23 cellular contexts compared by ENCODE assay signal in the genomic region with DNA sequence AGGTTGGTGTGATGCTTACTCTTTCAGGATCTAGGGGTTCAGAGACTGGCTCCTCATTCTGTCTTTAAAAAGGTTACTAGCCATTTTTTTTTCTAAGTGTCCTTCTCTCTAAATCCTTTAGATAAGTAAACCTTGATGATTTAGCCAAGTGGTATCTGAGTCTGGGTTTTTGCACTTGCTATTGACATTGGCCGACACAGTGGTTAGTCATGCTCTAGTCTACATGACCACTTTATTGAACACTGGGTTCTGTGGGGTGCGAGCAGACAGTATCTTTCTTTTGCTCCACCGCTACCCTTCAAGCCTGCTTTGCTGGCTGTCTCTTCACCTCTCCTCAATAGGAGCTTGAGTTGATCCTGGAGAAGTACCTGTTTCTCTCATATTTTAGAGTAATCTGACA.
"Had no signal": no experiment of that assay in that cellular context is flagged by ENCODE, and none has a peak within 500 bp of the region (broad histone marks: within the 10 kb centered on the region; RNA-seq: fewer than 3 reads in every experiment).

No MANE protein-coding gene starts in this region.

- H3K27me3 ChIP-seq: pancreas, right atrium auricular region, tibial nerve, vagina had no signal

- H3K4me1 ChIP-seq: foreskin keratinocyte, pancreas, right atrium auricular region, tibial nerve, vagina had no signal

- H3K4me2 ChIP-seq: SK-N-SH had no signal

- FAIRE-seq: endothelial cell of umbilical vein, islet of Langerhans, pancreas had no signal

- H3K27ac ChIP-seq: foreskin keratinocyte, pancreas, right atrium auricular region, tibial nerve, vagina had no signal

- ATAC-seq: activated CD4-positive, alpha-beta T cell treated with anti-CD3 and anti-CD28 coated beads for 36 hours; activated CD8-positive, alpha-beta memory T cell treated with anti-CD3 and anti-CD28 coated beads, Interleukin-2, amount 10 ng/mL, durations not matched to agents 7 days and 5 days; activated CD8-positive, alpha-beta T cell treated with anti-CD3 and anti-CD28 coated beads, Interleukin-2, amount 10 ng/mL, durations not matched to agents 7 days and 5 days; esophagus mucosa; foreskin keratinocyte; left colon; pancreas; stimulated activated naive B cell treated with anti-CD40 and anti-IgM and Interleukin-4, amounts not matched to agents 10 μg/mL and 1 μg/mL and 100 μg/mL, for 72 hours had no signal

- H3K9ac ChIP-seq: SK-N-SH had no signal

- H3K36me3 ChIP-seq: pancreas, right atrium auricular region, tibial nerve, vagina had no signal

- DNase-seq: activated CD4-positive, alpha-beta T cell treated with anti-CD3 and anti-CD28 coated beads for 36 hours; activated CD4-positive, CD25-positive, alpha-beta regulatory T cell; activated CD8-positive, alpha-beta memory T cell treated with anti-CD3 and anti-CD28 coated beads, Interleukin-2, amount 10 ng/mL, durations not matched to agents 7 days and 5 days; activated CD8-positive, alpha-beta T cell treated with anti-CD3 and anti-CD28 coated beads, Interleukin-2, amount 10 ng/mL, durations not matched to agents 7 days and 5 days; activated T-cell treated with anti-CD3 and anti-CD28 coated beads, Interleukin-2, amount 50 U/mL, for 48 hours; aorta; central memory CD4-positive, alpha-beta T cell; foreskin keratinocyte; left colon; naive B cell; nephron progenitor cell; pancreas; SK-N-SH; stimulated activated CD4-positive, alpha-beta T cell treated with anti-CD3 and anti-CD28 coated beads, Interleukin-15, amount 100 ng/mL, for 24 hours; stimulated activated CD4-positive, alpha-beta T cell treated with anti-CD3 and anti-CD28 coated beads, Interleukin-2, amount 100 ng/mL, for 24 hours; stimulated activated naive B cell treated with anti-CD40 and anti-IgM and Interleukin-4, amounts not matched to agents 10 μg/mL and 1 μg/mL and 100 μg/mL, for 72 hours; T-helper 2 cell had no signal

- H3K4me3 ChIP-seq: pancreas, right atrium auricular region, tibial nerve, vagina had no signal

- H3K9me2 ChIP-seq: SK-N-SH had no signal

- H3K9me3 ChIP-seq: pancreas, right atrium auricular region, SK-N-SH, tibial nerve, vagina had no signal
